In the genomic region with DNA sequence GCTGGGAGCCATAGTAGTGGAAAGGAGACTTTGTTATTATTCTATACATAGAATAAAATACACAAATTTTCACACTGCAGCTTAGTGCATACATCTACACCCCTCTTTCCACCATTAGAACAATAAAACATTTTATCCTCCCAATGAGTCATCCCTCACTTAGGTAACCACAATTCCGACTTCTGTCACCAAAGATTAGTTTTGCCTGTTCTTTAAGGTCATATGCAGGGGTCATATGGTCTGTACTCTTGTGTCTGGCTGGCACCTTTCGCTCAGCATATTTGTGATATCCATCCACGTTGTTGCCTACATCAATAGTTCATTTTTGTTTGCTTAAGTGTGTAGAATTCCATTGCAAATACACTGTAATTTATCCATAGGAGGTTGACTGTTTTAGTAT, we compare ENCODE assay signal across 1 cellular context.
TF ChIP-seq lines count a peak whose summit lies in the region.

No MANE protein-coding gene starts in this region.

TF ChIP-seq in SK-N-SH, 30 proteins besides CTCF, POLR2A, EP300 and RAD21 (continued from another document):
- TF ChIP-seq, protein P1, sequence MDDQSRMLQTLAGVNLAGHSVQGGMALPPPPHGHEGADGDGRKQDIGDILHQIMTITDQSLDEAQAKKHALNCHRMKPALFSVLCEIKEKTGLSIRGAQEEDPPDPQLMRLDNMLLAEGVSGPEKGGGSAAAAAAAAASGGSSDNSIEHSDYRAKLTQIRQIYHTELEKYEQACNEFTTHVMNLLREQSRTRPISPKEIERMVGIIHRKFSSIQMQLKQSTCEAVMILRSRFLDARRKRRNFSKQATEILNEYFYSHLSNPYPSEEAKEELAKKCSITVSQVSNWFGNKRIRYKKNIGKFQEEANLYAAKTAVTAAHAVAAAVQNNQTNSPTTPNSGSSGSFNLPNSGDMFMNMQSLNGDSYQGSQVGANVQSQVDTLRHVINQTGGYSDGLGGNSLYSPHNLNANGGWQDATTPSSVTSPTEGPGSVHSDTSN (IDR thresholded peaks at IDR 0.05), result peak; percentile 68; the same call in 1 of the 2 replicates
- TF ChIP-seq TAF1 (IDR thresholded peaks at IDR 0.05; ENCODE audit: borderline replicate concordance, low read depth, low read length) (no peak), RXRA (IDR thresholded peaks at IDR 0.05; ENCODE audit: borderline replicate concordance, low read depth) (peak; percentile 58; the same call in 1 of the 2 replicates), POLR2AphosphoS5 (IDR thresholded peaks at IDR 0.05; ENCODE audit: low read depth, low read length) (no peak), JUND (IDR thresholded peaks at IDR 0.05) (peak; percentile 40), FOXJ3 (CRISPR knock-in tag; IDR thresholded peaks at IDR 0.05) (no peak)
TF ChIP-seq in SK-N-SH: peak in this region for 5.
